1 cellular context compared by ENCODE assay signal in the genomic region with DNA sequence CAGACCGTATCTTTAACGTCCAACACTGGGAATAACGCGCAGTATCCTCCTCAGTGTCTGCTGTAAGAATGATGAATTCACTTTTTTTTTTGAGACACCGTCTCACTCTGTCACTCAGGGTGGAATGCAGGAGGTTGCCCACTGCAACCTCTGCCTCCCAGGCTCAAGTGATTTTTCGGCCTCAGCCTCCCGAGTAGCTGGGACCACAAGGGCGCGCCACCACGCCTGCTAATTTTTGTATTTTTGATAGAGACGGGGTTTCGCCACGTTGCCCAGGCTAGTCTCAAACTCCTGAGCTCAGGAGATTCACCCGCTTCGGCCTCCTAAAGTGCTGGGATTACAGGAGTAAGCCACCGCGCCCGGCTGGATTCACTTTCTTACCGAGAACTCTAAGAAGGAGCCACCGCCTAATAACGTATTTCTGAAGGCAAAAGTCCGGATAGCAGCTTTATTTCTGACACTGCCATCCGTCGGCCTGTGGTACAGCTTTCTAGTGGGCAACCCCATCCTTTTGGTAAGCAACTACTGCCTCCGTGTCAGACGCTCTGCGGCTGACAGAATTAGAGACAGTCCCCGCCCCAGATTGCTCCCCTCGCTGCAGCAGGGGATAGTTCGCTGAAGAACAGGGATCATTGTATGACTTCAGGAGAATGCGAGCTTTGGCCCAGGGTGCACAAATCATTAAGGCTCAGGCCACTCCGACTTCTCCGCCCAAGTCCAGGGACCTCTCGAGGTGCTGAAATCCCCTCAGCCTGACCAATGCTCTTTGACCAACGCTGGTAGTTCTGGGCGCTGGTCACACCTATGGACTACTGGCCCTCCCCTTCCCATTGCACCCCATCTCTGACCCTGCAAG.
TF ChIP-seq lines count a peak whose summit lies in the region.

No MANE protein-coding gene starts in this region.

TF ChIP-seq in SK-N-SH treated with all-trans-retinoic acid at 6 μM for 48 hours, 23 proteins besides CTCF, POLR2A, EP300 and RAD21 (continued from another document):
- TF ChIP-seq, protein P1, sequence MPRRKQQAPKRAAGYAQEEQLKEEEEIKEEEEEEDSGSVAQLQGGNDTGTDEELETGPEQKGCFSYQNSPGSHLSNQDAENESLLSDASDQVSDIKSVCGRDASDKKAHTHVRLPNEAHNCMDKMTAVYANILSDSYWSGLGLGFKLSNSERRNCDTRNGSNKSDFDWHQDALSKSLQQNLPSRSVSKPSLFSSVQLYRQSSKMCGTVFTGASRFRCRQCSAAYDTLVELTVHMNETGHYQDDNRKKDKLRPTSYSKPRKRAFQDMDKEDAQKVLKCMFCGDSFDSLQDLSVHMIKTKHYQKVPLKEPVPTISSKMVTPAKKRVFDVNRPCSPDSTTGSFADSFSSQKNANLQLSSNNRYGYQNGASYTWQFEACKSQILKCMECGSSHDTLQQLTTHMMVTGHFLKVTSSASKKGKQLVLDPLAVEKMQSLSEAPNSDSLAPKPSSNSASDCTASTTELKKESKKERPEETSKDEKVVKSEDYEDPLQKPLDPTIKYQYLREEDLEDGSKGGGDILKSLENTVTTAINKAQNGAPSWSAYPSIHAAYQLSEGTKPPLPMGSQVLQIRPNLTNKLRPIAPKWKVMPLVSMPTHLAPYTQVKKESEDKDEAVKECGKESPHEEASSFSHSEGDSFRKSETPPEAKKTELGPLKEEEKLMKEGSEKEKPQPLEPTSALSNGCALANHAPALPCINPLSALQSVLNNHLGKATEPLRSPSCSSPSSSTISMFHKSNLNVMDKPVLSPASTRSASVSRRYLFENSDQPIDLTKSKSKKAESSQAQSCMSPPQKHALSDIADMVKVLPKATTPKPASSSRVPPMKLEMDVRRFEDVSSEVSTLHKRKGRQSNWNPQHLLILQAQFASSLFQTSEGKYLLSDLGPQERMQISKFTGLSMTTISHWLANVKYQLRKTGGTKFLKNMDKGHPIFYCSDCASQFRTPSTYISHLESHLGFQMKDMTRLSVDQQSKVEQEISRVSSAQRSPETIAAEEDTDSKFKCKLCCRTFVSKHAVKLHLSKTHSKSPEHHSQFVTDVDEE (CRISPR knock-in tag; IDR thresholded peaks at IDR 0.05) = no peak
